In the genomic region with DNA sequence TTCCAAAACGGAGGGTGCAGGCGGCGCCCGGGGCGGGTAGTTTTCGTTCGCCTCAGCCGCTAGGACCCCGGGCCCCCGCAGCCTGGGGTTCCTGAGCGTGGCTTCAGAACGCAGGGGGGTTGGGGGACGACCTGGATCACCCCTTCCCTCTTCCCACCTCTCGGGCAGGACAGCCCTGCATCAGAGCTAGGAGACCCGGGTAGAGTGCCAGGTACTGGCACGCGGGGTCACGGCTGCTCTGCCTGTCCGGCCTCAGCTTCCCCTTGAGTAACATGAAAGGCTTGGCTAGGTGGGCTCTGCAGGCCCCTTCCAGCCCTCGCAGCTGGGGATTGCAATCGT, we compare ENCODE assay signal across 8 cellular contexts. TPM values are rescaled to one million over a fixed set of nuclear protein-coding genes. Genes with fewer than 3 reads are reported as not detected.
A peak's percentile ranks its signal among the peaks of the same experiment; 100 is the strongest.
DNase-seq lines count a peak whose midpoint lies in the region; ATAC-seq and TF ChIP-seq lines count a peak whose summit lies in the region.

No MANE protein-coding gene starts in this region.

- H3K4me3 ChIP-seq in ascending aorta (peak overlapping the region; percentile 94 to 98), left lung (peak overlapping the region; percentile 95), tibial artery (peak overlapping the region; percentile 84 to 92)

- no peak for TF ChIP-seq CTCF in ascending aorta (IDR thresholded peaks at IDR 0.05)
- TF ChIP-seq CTCF in left lung (IDR thresholded peaks at IDR 0.05): no peak
- no peak for TF ChIP-seq CTCF in tibial artery (IDR thresholded peaks at IDR 0.05)

- ATAC-seq in left lung (peak; percentile 7), HG03039 (IDR thresholded peaks at IDR 0.05; ENCODE audit: unreplicated experiment) (no peak)

- intact Hi-C loops in ascending aorta (cut with DNase I): loop anchor here (2.0 to 5.0 kb wide), 2 partner anchors 43 to 60 kb away; a partner anchor contains a TSS
- intact Hi-C loops in left lung (cut with DNase I): no loop called here
- intact Hi-C loops in tibial artery (cut with DNase I; ENCODE audit: low total_unique reads): loop anchor here (5.0 kb wide), 1 partner anchor 40 kb away; no protein-coding TSS in a partner anchor

- DNase-seq in activated T-cell treated with anti-CD3 and anti-CD28 coated beads for 48 hours (ENCODE audit: low read depth) (peak; percentile 4), activated T-cell treated with anti-CD3 and anti-CD28 coated beads for 4 hours (no peak), ascending aorta (ENCODE audit: low spot score in 2 of 2) (no peak), left lung (no peak), tibial artery (no peak), NCI-H524 (lab: John Stamatoyannopoulos, UW) (no peak), retina (no peak)

- H3K27ac ChIP-seq in ascending aorta: peak overlapping the region; percentile 79 to 80
- H3K27ac ChIP-seq in left lung: peak overlapping the region; percentile 63 to 89
- peak overlapping the region; percentile 80 to 82 for H3K27ac ChIP-seq in tibial artery

- no peaks in the 10 kb centered on the region for H3K27me3 ChIP-seq in ascending aorta
- no peaks in the 10 kb centered on the region for H3K27me3 ChIP-seq in left lung
- H3K27me3 ChIP-seq in tibial artery: no peaks in the 10 kb centered on the region

- H3K36me3 ChIP-seq in ascending aorta (no peaks in the 10 kb centered on the region), left lung (no peaks in the 10 kb centered on the region), tibial artery (peaks cover 0 to 5% (median 0%) of the 10 kb centered on the region in 3 donors)

- H3K9me3 ChIP-seq in ascending aorta (no peaks in the 10 kb centered on the region), left lung (no peaks in the 10 kb centered on the region), tibial artery (no peaks in the 10 kb centered on the region)

- H3K4me1 ChIP-seq in ascending aorta: peaks cover 6 to 15% of the 10 kb centered on the region in 2 donors
- H3K4me1 ChIP-seq in left lung: peaks cover 17 to 31% of the 10 kb centered on the region in 2 donors
- H3K4me1 ChIP-seq in tibial artery: peaks cover 0 to 24% (median 19%) of the 10 kb centered on the region in 4 donors

RNA-seq across cellular contexts. Expression of a gene that starts 0.5 kb away (rescaled TPM):
- total RNA-seq in ascending aorta (45.4 TPM), left lung (1 to 10 TPM; 5.4 to 8.9 TPM)

RNA-seq across cellular contexts. Expression of a gene that starts 0.7 kb away (rescaled TPM):
- total RNA-seq in ascending aorta: 93.6 TPM
- 10 to 100 TPM; 44.8 to 49.5 TPM for total RNA-seq in left lung

RNA-seq across cellular contexts. Expression of a gene that starts 42.3 kb away (rescaled TPM):
- total RNA-seq in ascending aorta (14.9 TPM), left lung (10 to 100 TPM; 19.3 to 29.5 TPM)

Comparison
In these comparisons a context has a peak if more than half of its experiments do, and no peak if none do; other contexts are left out.
1. intact Hi-C loops: an anchor here in ascending aorta (2.0 to 5.0 kb wide) and tibial artery (5.0 kb wide); none called in left lung.